In the genomic region with DNA sequence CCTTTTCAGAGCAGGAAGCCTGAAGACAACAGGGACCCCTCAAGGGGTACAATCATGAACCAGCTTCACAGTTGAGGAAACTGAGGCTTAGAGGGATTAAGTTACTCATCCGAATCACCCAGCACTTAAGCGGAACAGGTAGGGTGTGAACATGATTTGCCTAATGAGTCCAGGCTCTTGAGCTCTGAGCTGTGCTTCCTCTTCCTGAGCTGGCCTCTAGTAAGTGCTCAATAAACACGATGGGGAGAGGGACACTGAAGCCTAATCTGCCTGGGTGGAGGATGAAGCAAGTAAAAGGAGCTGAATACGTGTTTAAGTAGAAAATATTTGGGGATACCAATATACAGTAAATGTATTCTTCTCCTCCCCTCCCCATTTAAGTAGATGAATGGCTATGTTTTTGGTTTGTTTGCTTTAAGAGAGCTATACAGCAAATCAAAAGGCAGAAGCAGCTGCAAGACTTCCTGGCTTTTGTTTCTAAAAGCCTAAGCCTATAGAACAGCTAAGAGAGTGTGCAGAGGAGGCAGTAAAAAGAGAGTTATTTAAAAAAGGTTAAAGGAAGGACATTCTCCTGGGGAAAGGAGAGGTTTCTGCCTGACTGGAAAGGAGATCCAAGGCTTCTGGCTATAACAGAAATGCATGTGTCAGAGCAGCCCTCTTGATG, we compare ENCODE assay signal across 8 cellular contexts. TPM values are rescaled to one million over a fixed set of nuclear protein-coding genes. Genes with fewer than 3 reads are reported as not detected.
DNase-seq lines count a peak whose midpoint lies in the region; ATAC-seq, FAIRE-seq and TF ChIP-seq lines count a peak whose summit lies in the region.

No MANE protein-coding gene starts in this region.

- peak overlapping the region; percentile 85 for H3K27ac ChIP-seq in GM12878 (ENCODE audit: control insufficient read depth, insufficient read depth)
- H3K27ac ChIP-seq in tibial artery: peak overlapping the region in 1 of 2 donors; percentile 23

- H3K4me3 ChIP-seq in GM12878: no peak overlapping the region
- H3K4me3 ChIP-seq in tibial artery: no peak overlapping the region

- no peak overlapping the region for H3K9ac ChIP-seq in GM12878 (ENCODE audit: control insufficient read depth, insufficient read depth, low read length)

- no peaks in the 10 kb centered on the region for H3K27me3 Mint-ChIP-seq in activated CD4-positive, alpha-beta T cell treated with anti-CD3 and anti-CD28 coated beads for 36 hours
- no peaks in the 10 kb centered on the region for H3K27me3 Mint-ChIP-seq in stimulated activated naive CD8-positive, alpha-beta T cell treated with anti-CD3 and anti-CD28 coated beads, Interleukin-15, amount 100 ng/mL, for 72 hours

- H3K27ac Mint-ChIP-seq in activated CD4-positive, alpha-beta T cell treated with anti-CD3 and anti-CD28 coated beads for 36 hours: peak overlapping the region; percentile 85
- H3K27ac Mint-ChIP-seq in stimulated activated naive CD8-positive, alpha-beta T cell treated with anti-CD3 and anti-CD28 coated beads, Interleukin-15, amount 100 ng/mL, for 72 hours: peak overlapping the region; percentile 93 to 98

- H3K36me3 ChIP-seq in GM12878 (ENCODE audit: control insufficient read depth in 2 of 2, insufficient read depth in 2 of 2, low read length in 1 of 2) (no peaks in the 10 kb centered on the region), tibial artery (no peaks in the 10 kb centered on the region)

- 33% methylated on average over 4 of the region's 4 CpGs for WGBS in GM12878 (ENCODE audit: insufficient coverage, insufficient replicate concordance, low lambda C conversion rate, missing lambda C conversion rate)

- peak overlapping the region; percentile 79 for H3K4me2 ChIP-seq in GM12878 (ENCODE audit: control insufficient read depth, insufficient read depth)

- DNase-seq in activated CD4-positive, alpha-beta T cell treated with anti-CD3 and anti-CD28 coated beads for 36 hours: peak; percentile 15
- no peak for DNase-seq in activated CD4-positive, alpha-beta T cell treated with anti-CD3 and anti-CD28 coated beads, Interleukin-2, amount 50 U/mL, for 48 hours
- peak; percentile 45 for DNase-seq in NCI-H146 treated with DMSO at 0.1 percent for 48 hours (lab: John Stamatoyannopoulos, UW; ENCODE audit: unreplicated experiment)
- DNase-seq in GM12878 (ENCODE audit: low read depth, low spot score): no peak
- no peak for DNase-seq in stimulated activated naive CD8-positive, alpha-beta T cell treated with anti-CD3 and anti-CD28 coated beads, Interleukin-15, amount 100 ng/mL, for 72 hours
- no peak for DNase-seq in ACHN
- no peak for DNase-seq in HUDEP-2 (lab: John Stamatoyannopoulos, UW; ENCODE audit: unreplicated experiment in 76 of 76)
- DNase-seq in tibial artery: no peak

- SMC1A ChIA-PET in GM12878 (lab: Charles Lee; ENCODE audit: uncharacterized antibody, unreplicated experiment): interaction anchor here (0.6 to 5.6 kb wide), 19 partner anchors 8 to 621 kb away, joined by 3 to 297 read pairs (median 4); a partner anchor contains a TSS

- in situ Hi-C loops in GM12878 (cut with MboI) (loop anchor here (5.0 kb wide), 1 partner anchor 191 kb away; no protein-coding TSS in a partner anchor), ACHN (cut with HindIII; ENCODE audit: low pct_ligation_motif_present, low pct_unique_long_range_greater_than_20kb, low sequenced_read_pairs) (no loop called here)

- H3K9me3 ChIP-seq in GM12878 (replicated peaks; ENCODE audit: control insufficient read depth, insufficient read depth, low read length): no peaks in the 10 kb centered on the region
- H3K9me3 ChIP-seq in tibial artery: no peaks in the 10 kb centered on the region

- intact Hi-C loops in activated CD4-positive, alpha-beta T cell treated with anti-CD3 and anti-CD28 coated beads for 36 hours (cut with DNase I, micrococcal nuclease): loop anchor here (1.0 to 10.0 kb wide), 9 partner anchors 20 to 618 kb away; a partner anchor contains a TSS
- intact Hi-C loops in GM12878 (cut with micrococcal nuclease; ENCODE audit: unreplicated experiment): loop anchor here (1.0 to 5.0 kb wide), 5 partner anchors 194 to 431 kb away; no protein-coding TSS in a partner anchor
- intact Hi-C loops in tibial artery (cut with DNase I; ENCODE audit: low total_unique reads): no loop called here

- CTCF ChIA-PET in activated CD4-positive, alpha-beta T cell treated with anti-CD3 and anti-CD28 coated beads for 36 hours (lab: Charles Lee): interaction anchor here (0.5 to 7.1 kb wide), 37 partner anchors 9 to 437 kb away, joined by 3 to 335 read pairs (median 7); a partner anchor contains a TSS
- CTCF ChIA-PET in GM12878 (lab: Yijun Ruan, JAX): interaction anchor here (0.7 to 6.0 kb wide), 34 partner anchors 9 to 484 kb away, joined by 3 to 451 read pairs (median 6); a partner anchor contains a TSS

- TF ChIP-seq EP300 in GM12878 (IDR thresholded peaks at IDR 0.05; ENCODE audit: borderline replicate concordance in 1 of 2, control insufficient read depth in 1 of 2, low read depth in 2 of 2, low read length in 2 of 2): no peak

- no peak for TF ChIP-seq POLR2A in GM12878 (IDR thresholded peaks at IDR 0.05; ENCODE audit: low read depth, low read length)

- TF ChIP-seq CTCF in GM12878 (IDR thresholded peaks at IDR 0.05 in 2 of 3, conservative IDR thresholded peaks at IDR 0.05 in 1 of 3; ENCODE audit: control insufficient read depth in 2 of 3, extremely low read depth in 1 of 3, insufficient read depth in 1 of 3, low read depth in 3 of 3, low read length in 3 of 3): no peak
- TF ChIP-seq CTCF in tibial artery (IDR thresholded peaks at IDR 0.05): no peak

- H2AFZ ChIP-seq in GM12878 (ENCODE audit: control insufficient read depth, low read depth, low read length): peak overlapping the region; percentile 36

- H3K79me2 ChIP-seq in GM12878 (ENCODE audit: control insufficient read depth, insufficient read depth, low read length): no peaks in the 10 kb centered on the region; the same call in 1 of the 2 replicates

- no peak overlapping the region for H3K4me3 Mint-ChIP-seq in activated CD4-positive, alpha-beta T cell treated with anti-CD3 and anti-CD28 coated beads for 36 hours
- H3K4me3 Mint-ChIP-seq in stimulated activated naive CD8-positive, alpha-beta T cell treated with anti-CD3 and anti-CD28 coated beads, Interleukin-15, amount 100 ng/mL, for 72 hours: peak overlapping the region in 1 of 2 donors; percentile 86

- RAD21 ChIA-PET in GM12878 (lab: Charles Lee; ENCODE audit: unreplicated experiment): interaction anchor here (0.7 to 4.4 kb wide), 20 partner anchors 11 to 442 kb away, joined by 3 to 225 read pairs (median 6); a partner anchor contains a TSS

- TF ChIP-seq RAD21 in GM12878 (IDR thresholded peaks at IDR 0.05; ENCODE audit: insufficient read depth, low read depth, low read length): no peak

- no peaks in the 10 kb centered on the region for H3K9me3 Mint-ChIP-seq in activated CD4-positive, alpha-beta T cell treated with anti-CD3 and anti-CD28 coated beads for 36 hours (ENCODE audit: low read depth)
- no peaks in the 10 kb centered on the region for H3K9me3 Mint-ChIP-seq in stimulated activated naive CD8-positive, alpha-beta T cell treated with anti-CD3 and anti-CD28 coated beads, Interleukin-15, amount 100 ng/mL, for 72 hours

- H3K27me3 ChIP-seq in GM12878 (replicated peaks in 1 of 2; ENCODE audit: control insufficient read depth in 2 of 2, insufficient read depth in 2 of 2, low read length in 1 of 2): no peaks in the 10 kb centered on the region; a peak in 1 of 4 replicates
- peaks cover 0 to 11% of the 10 kb centered on the region in 2 donors for H3K27me3 ChIP-seq in tibial artery

- peaks cover 39% of the 10 kb centered on the region for H3K4me1 Mint-ChIP-seq in activated CD4-positive, alpha-beta T cell treated with anti-CD3 and anti-CD28 coated beads for 36 hours
- H3K4me1 Mint-ChIP-seq in stimulated activated naive CD8-positive, alpha-beta T cell treated with anti-CD3 and anti-CD28 coated beads, Interleukin-15, amount 100 ng/mL, for 72 hours: peaks cover 53% of the 10 kb centered on the region

- peak; percentile 31 for FAIRE-seq in GM12878 (lab: Jason Lieb, UNC)

- H3K4me1 ChIP-seq in GM12878 (ENCODE audit: control insufficient read depth, insufficient read depth, low read length): peaks cover 18% of the 10 kb centered on the region
- peaks cover 0 to 4% (median 0%) of the 10 kb centered on the region in 4 donors for H3K4me1 ChIP-seq in tibial artery

- BruUV-seq in GM12878 (replicated peaks; lab: Mats Ljungman, UMichigan): no TSS peak

- peaks cover 2% of the 10 kb centered on the region for H3K36me3 Mint-ChIP-seq in activated CD4-positive, alpha-beta T cell treated with anti-CD3 and anti-CD28 coated beads for 36 hours (ENCODE audit: low read depth)

- no peaks in the 10 kb centered on the region for H4K20me1 ChIP-seq in GM12878 (ENCODE audit: control insufficient read depth, insufficient read depth)

- POLR2A ChIA-PET in activated CD4-positive, alpha-beta T cell treated with anti-CD3 and anti-CD28 coated beads for 36 hours (lab: Charles Lee): interaction anchor here (0.7 to 1.1 kb wide), 3 partner anchors 193 to 242 kb away, joined by 3 to 7 read pairs (median 3); no protein-coding TSS in a partner anchor
- POLR2A ChIA-PET in GM12878 (lab: Charles Lee): interaction anchor here (0.9 to 2.9 kb wide), 4 partner anchors 21 to 204 kb away, joined by 3 to 11 read pairs (median 6); no protein-coding TSS in a partner anchor

- no peak for ATAC-seq in activated CD4-positive, alpha-beta T cell treated with anti-CD3 and anti-CD28 coated beads for 36 hours
- peak; percentile 45 for ATAC-seq in GM12878
- ATAC-seq in stimulated activated naive CD8-positive, alpha-beta T cell treated with anti-CD3 and anti-CD28 coated beads, Interleukin-15, amount 100 ng/mL, for 72 hours: no peak

RNA-seq across cellular contexts. Expression of a gene that starts 20.5 kb away (rescaled TPM):
- 10 to 100 TPM in 1 of 2 experiments, 1 to 10 TPM in 1; 7.8 to 11.9 TPM for total RNA-seq in activated CD4-positive, alpha-beta T cell treated with anti-CD3 and anti-CD28 coated beads for 36 hours
- 1.2 and 1.7 TPM in 2 replicates for total RNA-seq in GM12878 (2013; cell fraction: nucleolus; rRNA removed)
- 0.05 and 0.28 TPM in 2 replicates for total RNA-seq in GM12878 (2014; rRNA removed)
- total RNA-seq in GM12878 (2014; rRNA removed; fragmentation: Illumina TruSeq; extraction: Trizol): 0.22 and 0.69 TPM in 2 replicates
- total RNA-seq in GM12878 (2021): 0.13 and 0.36 TPM in 2 replicates
- 2.6 TPM for polyA plus RNA-seq in GM12878 (2011; ENCODE audit: low read depth)
- polyA plus RNA-seq in GM12878 (2011; rRNA removed): 1.6 TPM in 2 replicates
- polyA plus RNA-seq in GM12878 (2011; cell fraction: cytosol; rRNA removed): 0.70 and 0.78 TPM in 2 replicates
- 0.52 and 1.3 TPM in 2 replicates for polyA plus RNA-seq in GM12878 (2011; cell fraction: nucleus; rRNA removed)
- 2.1 and 2.6 TPM in 2 replicates for polyA plus RNA-seq in GM12878 (2012)
- 0.17 and 0.71 TPM in 2 replicates for polyA plus RNA-seq in GM12878 (2014; fragmentation: Illumina TruSeq; extraction: Trizol)
- under 1 TPM; 0.35 to 0.76 TPM for polyA plus RNA-seq in GM12878 (2014; fragmentation: Nextera tagmentation; extraction: Ambion mirVana)
- 0.29 and 0.81 TPM in 2 replicates for polyA plus RNA-seq in GM12878 (2014; rRNA removed)
- polyA plus RNA-seq in GM12878 (2016; fragmentation: Nextera tagmentation; extraction: Ambion mirVana): 1 to 10 TPM; 1.5 to 2.6 TPM
- 0.46 and 1.9 TPM in 2 replicates for polyA minus RNA-seq in GM12878 (2011; rRNA and poly(A)+ RNA removed)
- polyA minus RNA-seq in GM12878 (2011; cell fraction: cytosol; rRNA and poly(A)+ RNA removed): 1.2 TPM in 1 of 2 replicates, not detected in the other
- polyA minus RNA-seq in GM12878 (2011; cell fraction: nucleus; rRNA and poly(A)+ RNA removed): 1.1 and 1.7 TPM in 2 replicates

RNA-seq across cellular contexts. Expression of a gene that starts 22.5 kb away (rescaled TPM):
- 10 to 100 TPM; 38.1 to 41.4 TPM for total RNA-seq in activated CD4-positive, alpha-beta T cell treated with anti-CD3 and anti-CD28 coated beads for 36 hours
- total RNA-seq in GM12878 (2013; cell fraction: nucleolus; rRNA removed): 42.4 and 44.7 TPM in 2 replicates
- total RNA-seq in GM12878 (2014; rRNA removed) (4.7 and 6.0 TPM in 2 replicates), GM12878 (2014; rRNA removed; fragmentation: Illumina TruSeq; extraction: Trizol) (3.1 and 3.6 TPM in 2 replicates), GM12878 (2021) (5.7 and 6.2 TPM in 2 replicates)
- polyA plus RNA-seq in GM12878 (2011; ENCODE audit: low read depth): 7.6 TPM
- polyA plus RNA-seq in GM12878 (2011; rRNA removed) (6.6 and 8.9 TPM in 2 replicates), GM12878 (2014; fragmentation: Illumina TruSeq; extraction: Trizol) (3.4 and 3.7 TPM in 2 replicates), GM12878 (2014; fragmentation: Nextera tagmentation; extraction: Ambion mirVana) (1 to 10 TPM; 2.1 TPM), GM12878 (2014; rRNA removed) (3.5 and 3.7 TPM in 2 replicates), GM12878 (2016; fragmentation: Nextera tagmentation; extraction: Ambion mirVana) (1 to 10 TPM; 8.8 to 9.4 TPM)
- 9.9 TPM in 2 replicates for polyA plus RNA-seq in GM12878 (2011; cell fraction: cytosol; rRNA removed)
- 6.8 and 8.5 TPM in 2 replicates for polyA plus RNA-seq in GM12878 (2011; cell fraction: nucleus; rRNA removed)
- 8.9 and 10.2 TPM in 2 replicates for polyA plus RNA-seq in GM12878 (2012)
- polyA minus RNA-seq in GM12878 (2011; rRNA and poly(A)+ RNA removed): 17.8 and 20.5 TPM in 2 replicates
- 2.0 and 2.9 TPM in 2 replicates for polyA minus RNA-seq in GM12878 (2011; cell fraction: cytosol; rRNA and poly(A)+ RNA removed)
- polyA minus RNA-seq in GM12878 (2011; cell fraction: nucleus; rRNA and poly(A)+ RNA removed): 6.5 and 10.4 TPM in 2 replicates

Comparison
In these comparisons a context has a peak if more than half of its experiments do, and no peak if none do; other contexts are left out.
1. DNase-seq: peak in activated CD4-positive, alpha-beta T cell treated with anti-CD3 and anti-CD28 coated beads for 36 hours (single experiment) and NCI-H146 treated with DMSO at 0.1 percent for 48 hours (single experiment); none in activated CD4-positive, alpha-beta T cell treated with anti-CD3 and anti-CD28 coated beads, Interleukin-2, amount 50 U/mL, for 48 hours (0 of 2), GM12878 (single experiment), stimulated activated naive CD8-positive, alpha-beta T cell treated with anti-CD3 and anti-CD28 coated beads, Interleukin-15, amount 100 ng/mL, for 72 hours (0 of 2), ACHN (single experiment), HUDEP-2 (0 of 76) and tibial artery (0 of 2).